Comparison of ENCODE assay signal across 7 cellular contexts in the genomic region with DNA sequence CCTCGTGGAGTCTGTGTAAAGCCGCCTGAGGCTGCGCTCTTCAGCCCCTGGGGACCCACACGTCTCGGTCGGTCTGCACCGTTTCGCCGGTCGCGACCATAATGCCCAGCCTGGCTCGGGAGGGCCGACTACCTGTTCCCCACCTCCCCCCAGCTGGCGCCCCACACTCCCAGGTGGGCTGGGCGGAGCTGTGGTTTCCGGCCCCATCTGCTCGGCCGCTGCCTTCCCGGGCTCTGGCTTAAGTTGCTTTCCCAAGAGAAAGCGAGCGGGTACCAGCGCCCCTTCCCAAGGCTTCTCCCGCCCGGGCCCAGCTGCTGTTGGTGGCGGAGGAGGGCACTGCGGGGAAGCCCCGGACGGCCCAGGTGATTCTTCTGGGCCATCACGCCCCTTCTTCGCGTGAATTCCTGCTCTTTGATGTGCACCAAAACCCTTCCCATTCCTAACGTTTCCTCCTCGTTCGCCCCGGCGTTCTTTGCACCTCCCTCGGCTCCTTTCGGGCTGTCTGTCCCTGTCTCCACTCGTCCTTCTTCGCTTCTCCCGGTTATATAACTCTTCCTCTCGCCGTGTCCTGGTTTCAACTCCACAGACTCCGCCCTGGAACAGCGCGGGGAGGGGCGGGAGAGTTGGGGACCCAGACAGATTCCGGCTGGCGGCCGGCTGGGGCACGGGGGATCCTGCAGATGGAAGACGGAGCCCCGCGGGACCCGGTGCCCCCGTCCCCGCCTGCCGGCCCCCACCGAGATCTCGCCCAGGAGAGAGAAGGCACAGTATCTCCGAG. TPM values are rescaled to one million over a fixed set of nuclear protein-coding genes. Genes with fewer than 3 reads are reported as not detected.
DNase-seq lines count a peak whose midpoint lies in the region; ATAC-seq and TF ChIP-seq lines count a peak whose summit lies in the region.

No MANE protein-coding gene starts in this region.

- no peaks in the 10 kb centered on the region; the same call in 1 of the 2 replicates for H3K27me3 ChIP-seq in GM06990 (replicated peaks; ENCODE audit: control insufficient read depth, insufficient read depth, low read length)
- H3K27me3 ChIP-seq in foreskin keratinocyte = no peaks in the 10 kb centered on the region

- no peaks in the 10 kb centered on the region for H3K9me3 Mint-ChIP-seq in activated T-helper 1 cell treated with anti-CD3 and anti-CD28 coated beads, Interleukin-12 subunit alpha, Interleukin-12 subunit beta, Interleukin-2, Interleukin-4 antibody, amounts not matched to agents 30 ng/mL and 10 ng/mL and 1 ng/mL, durations not matched to agents 14 hours and 24 hours and 36 hours
- no peaks in the 10 kb centered on the region for H3K9me3 Mint-ChIP-seq in neural crest cell

- ATAC-seq in GM21737 (IDR thresholded peaks at IDR 0.05; ENCODE audit: unreplicated experiment) (peak; percentile 28), foreskin keratinocyte (peak; percentile 9)

- H3K27me3 Mint-ChIP-seq in activated T-helper 1 cell treated with anti-CD3 and anti-CD28 coated beads, Interleukin-12 subunit alpha, Interleukin-12 subunit beta, Interleukin-2, Interleukin-4 antibody, amounts not matched to agents 30 ng/mL and 10 ng/mL and 1 ng/mL, durations not matched to agents 14 hours and 24 hours and 36 hours (ENCODE audit: insufficient read depth) = peaks cover 12% of the 10 kb centered on the region
- peaks cover 28% of the 10 kb centered on the region for H3K27me3 Mint-ChIP-seq in neural crest cell (ENCODE audit: low read depth)

- peak overlapping the region; percentile 81 for H3K4me3 ChIP-seq in GM06990 (replicated peaks; ENCODE audit: low read depth, low read length)

- no peaks in the 10 kb centered on the region; the same call in 1 of the 2 replicates for H3K36me3 ChIP-seq in GM06990 (ENCODE audit: control insufficient read depth, insufficient read depth, low read length)

- peak overlapping the region; percentile 85 for H3K4me3 Mint-ChIP-seq in activated T-helper 1 cell treated with anti-CD3 and anti-CD28 coated beads, Interleukin-12 subunit alpha, Interleukin-12 subunit beta, Interleukin-2, Interleukin-4 antibody, amounts not matched to agents 30 ng/mL and 10 ng/mL and 1 ng/mL, durations not matched to agents 14 hours and 24 hours and 36 hours
- peak overlapping the region; percentile 96 for H3K4me3 Mint-ChIP-seq in neural crest cell

- H3K4me1 Mint-ChIP-seq in activated T-helper 1 cell treated with anti-CD3 and anti-CD28 coated beads, Interleukin-12 subunit alpha, Interleukin-12 subunit beta, Interleukin-2, Interleukin-4 antibody, amounts not matched to agents 30 ng/mL and 10 ng/mL and 1 ng/mL, durations not matched to agents 14 hours and 24 hours and 36 hours (ENCODE audit: low read depth) = peaks cover 54% of the 10 kb centered on the region
- H3K4me1 Mint-ChIP-seq in neural crest cell = peaks cover 63% of the 10 kb centered on the region

- peak overlapping the region; percentile 64 for H3K27ac Mint-ChIP-seq in activated T-helper 1 cell treated with anti-CD3 and anti-CD28 coated beads, Interleukin-12 subunit alpha, Interleukin-12 subunit beta, Interleukin-2, Interleukin-4 antibody, amounts not matched to agents 30 ng/mL and 10 ng/mL and 1 ng/mL, durations not matched to agents 14 hours and 24 hours and 36 hours
- H3K27ac Mint-ChIP-seq in neural crest cell (ENCODE audit: unreplicated experiment) = peak overlapping the region; percentile 97

- intact Hi-C loops in activated T-helper 1 cell treated with anti-CD3 and anti-CD28 coated beads, Interleukin-12 subunit alpha, Interleukin-12 subunit beta, Interleukin-2, Interleukin-4 antibody, amounts not matched to agents 30 ng/mL and 10 ng/mL and 1 ng/mL, durations not matched to agents 14 hours and 24 hours and 36 hours (cut with micrococcal nuclease) = loop anchor here (1.0 to 2.0 kb wide), 3 partner anchors 8 to 263 kb away; partner anchors contain the start of gene TP53

- DNase-seq in GM06990 (ENCODE audit: extremely low read depth, insufficient read length) (no peak), NCI-H2029 (lab: John Stamatoyannopoulos, UW) (peak; percentile 33), foreskin keratinocyte (peak in 1 of 2 donors; percentile 70), neural crest cell (ENCODE audit: low read depth, low spot score) (peak; percentile 50), SKM-1 treated with dmso at 0.1 percent for 144 hours (lab: John Stamatoyannopoulos, UW; ENCODE audit: unreplicated experiment) (no peak)
- DNase-seq in activated T-helper 1 cell treated with anti-CD3 and anti-CD28 coated beads, Interleukin-12 subunit alpha, Interleukin-12 subunit beta, Interleukin-2, Interleukin-4 antibody, amounts not matched to agents 30 ng/mL and 10 ng/mL and 1 ng/mL, durations not matched to agents 14 hours and 24 hours and 36 hours (ENCODE audit: low spot score) = no peak

- TF ChIP-seq CTCF in GM06990 (IDR thresholded peaks at IDR 0.05; ENCODE audit: insufficient read depth, low read length, poor library complexity, severe bottlenecking) (no peak), foreskin keratinocyte (conservative IDR thresholded peaks at IDR 0.05) (no peak), neural crest cell (conservative IDR thresholded peaks at IDR 0.05) (no peak)

- peaks cover 9% of the 10 kb centered on the region for H3K4me1 ChIP-seq in foreskin keratinocyte

- peak overlapping the region; percentile 87 for H3K27ac ChIP-seq in foreskin keratinocyte

- H3K36me3 Mint-ChIP-seq in activated T-helper 1 cell treated with anti-CD3 and anti-CD28 coated beads, Interleukin-12 subunit alpha, Interleukin-12 subunit beta, Interleukin-2, Interleukin-4 antibody, amounts not matched to agents 30 ng/mL and 10 ng/mL and 1 ng/mL, durations not matched to agents 14 hours and 24 hours and 36 hours (ENCODE audit: low read depth) = peaks cover 4% of the 10 kb centered on the region
- peaks cover 3% of the 10 kb centered on the region for H3K36me3 Mint-ChIP-seq in neural crest cell (ENCODE audit: low read depth)

RNA-seq across cellular contexts. Expression of gene KDM6B, which starts 2.0 kb away (rescaled TPM):
- 163 and 177 TPM in 2 replicates for total RNA-seq in activated T-helper 1 cell treated with anti-CD3 and anti-CD28 coated beads, Interleukin-12 subunit alpha, Interleukin-12 subunit beta, Interleukin-2, Interleukin-4 antibody, amounts not matched to agents 30 ng/mL and 10 ng/mL and 1 ng/mL, durations not matched to agents 14 hours and 24 hours and 36 hours
- total RNA-seq in foreskin keratinocyte = 4.5 and 6.4 TPM in 2 replicates
- polyA plus RNA-seq in foreskin keratinocyte = 2.4 and 2.6 TPM in 2 replicates
- total RNA-seq in neural crest cell = 64.8 and 70.2 TPM in 2 replicates

RNA-seq across cellular contexts. Expression of gene TMEM88, which starts 18.9 kb away (rescaled TPM):
- total RNA-seq in activated T-helper 1 cell treated with anti-CD3 and anti-CD28 coated beads, Interleukin-12 subunit alpha, Interleukin-12 subunit beta, Interleukin-2, Interleukin-4 antibody, amounts not matched to agents 30 ng/mL and 10 ng/mL and 1 ng/mL, durations not matched to agents 14 hours and 24 hours and 36 hours = 7.4 TPM in 2 replicates
- total RNA-seq in foreskin keratinocyte = 0.58 and 0.67 TPM in 2 replicates
- 0.65 and 1.3 TPM in 2 replicates for polyA plus RNA-seq in foreskin keratinocyte
- total RNA-seq in neural crest cell = 6.7 and 8.4 TPM in 2 replicates

RNA-seq across cellular contexts. Expression of gene NAA38, which starts 21.4 kb away (rescaled TPM):
- 36.4 and 43.5 TPM in 2 replicates for total RNA-seq in activated T-helper 1 cell treated with anti-CD3 and anti-CD28 coated beads, Interleukin-12 subunit alpha, Interleukin-12 subunit beta, Interleukin-2, Interleukin-4 antibody, amounts not matched to agents 30 ng/mL and 10 ng/mL and 1 ng/mL, durations not matched to agents 14 hours and 24 hours and 36 hours
- total RNA-seq in foreskin keratinocyte (119 and 136 TPM in 2 replicates), neural crest cell (83.4 and 87.2 TPM in 2 replicates)
- 143 and 146 TPM in 2 replicates for polyA plus RNA-seq in foreskin keratinocyte

RNA-seq across cellular contexts. Expression of gene CYB5D1, which starts 21.8 kb away (rescaled TPM):
- 11.8 and 12.7 TPM in 2 replicates for total RNA-seq in activated T-helper 1 cell treated with anti-CD3 and anti-CD28 coated beads, Interleukin-12 subunit alpha, Interleukin-12 subunit beta, Interleukin-2, Interleukin-4 antibody, amounts not matched to agents 30 ng/mL and 10 ng/mL and 1 ng/mL, durations not matched to agents 14 hours and 24 hours and 36 hours
- 8.9 and 10.2 TPM in 2 replicates for total RNA-seq in foreskin keratinocyte
- polyA plus RNA-seq in foreskin keratinocyte = 4.8 and 6.6 TPM in 2 replicates
- total RNA-seq in neural crest cell = 12.7 and 13.3 TPM in 2 replicates

RNA-seq across cellular contexts. Expression of gene CHD3, which starts 52.6 kb away (rescaled TPM):
- total RNA-seq in activated T-helper 1 cell treated with anti-CD3 and anti-CD28 coated beads, Interleukin-12 subunit alpha, Interleukin-12 subunit beta, Interleukin-2, Interleukin-4 antibody, amounts not matched to agents 30 ng/mL and 10 ng/mL and 1 ng/mL, durations not matched to agents 14 hours and 24 hours and 36 hours = 125 and 133 TPM in 2 replicates
- 89.8 and 91.3 TPM in 2 replicates for total RNA-seq in foreskin keratinocyte
- polyA plus RNA-seq in foreskin keratinocyte = 66.8 and 76.4 TPM in 2 replicates
- total RNA-seq in neural crest cell = 53.3 and 59.7 TPM in 2 replicates

Comparison
In these comparisons a context has a peak if more than half of its experiments do, and no peak if none do; other contexts are left out.
1. DNase-seq: peak in NCI-H2029 (single experiment) and neural crest cell (single experiment); none in GM06990 (single experiment), activated T-helper 1 cell treated with anti-CD3 and anti-CD28 coated beads, Interleukin-12 subunit alpha, Interleukin-12 subunit beta, Interleukin-2, Interleukin-4 antibody, amounts not matched to agents 30 ng/mL and 10 ng/mL and 1 ng/mL, durations not matched to agents 14 hours and 24 hours and 36 hours (single experiment) and SKM-1 treated with dmso at 0.1 percent for 144 hours (single experiment).